In genomic region chr14:74503973-74504335, GRCh38 we compare ENCODE assay signal across 1 cellular context.
TF ChIP-seq lines count a peak whose summit lies in the region.

No MANE protein-coding gene starts in this region.

TF ChIP-seq in WTC11, 78 proteins besides CTCF, POLR2A, EP300 and RAD21 (continued from another document):
- TF ChIP-seq ZNF532 (CRISPR knock-in tag; IDR thresholded peaks at IDR 0.05; ENCODE audit: borderline replicate concordance): no peak
- no peak for TF ChIP-seq ZNF317 (CRISPR knock-in tag; IDR thresholded peaks at IDR 0.05; ENCODE audit: borderline replicate concordance, low read depth)
- TF ChIP-seq SP1 (CRISPR knock-in tag; conservative IDR thresholded peaks at IDR 0.05): no peak
